19 cellular contexts compared by ENCODE assay signal in the genomic region with DNA sequence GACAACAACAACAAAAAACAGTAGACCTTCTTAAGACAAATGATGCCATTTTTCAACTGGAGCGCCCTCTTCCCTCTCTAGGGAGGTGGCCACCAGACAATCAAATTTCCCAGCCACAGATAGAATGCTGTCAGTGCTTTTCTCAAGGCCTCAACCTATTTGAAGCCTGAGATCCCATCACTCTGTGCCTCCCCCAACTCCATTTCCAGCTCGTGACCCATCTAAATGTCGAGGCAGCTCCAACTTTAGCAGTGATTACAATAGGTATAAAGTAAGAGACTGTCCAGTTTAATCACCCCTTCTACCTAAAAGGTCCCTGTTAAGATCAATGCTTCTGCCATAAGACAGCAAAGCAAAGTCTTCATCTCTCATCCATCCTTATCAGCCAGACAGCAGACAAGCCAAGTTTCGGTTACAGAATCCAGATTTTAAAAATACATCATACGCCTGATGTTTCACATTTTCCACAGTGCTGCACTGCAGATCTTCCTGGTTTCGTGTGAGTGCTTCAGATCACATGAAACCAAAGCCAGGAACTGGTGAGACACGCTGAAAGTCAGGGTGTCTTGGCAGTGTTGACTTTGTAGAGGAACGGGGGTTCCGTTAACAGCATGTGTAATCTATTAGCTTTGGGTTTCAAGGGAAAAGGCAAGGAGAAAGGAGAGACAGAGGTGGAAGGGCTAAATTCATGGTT.
DNase-seq lines count a peak whose midpoint lies in the region; FAIRE-seq and TF ChIP-seq lines count a peak whose summit lies in the region.
"Had no signal": no experiment of that assay in that cellular context is flagged by ENCODE, and none has a peak within 500 bp of the region (broad histone marks: within the 10 kb centered on the region; RNA-seq: fewer than 3 reads in every experiment).

No MANE protein-coding gene starts in this region.

- H3K23ac ChIP-seq in mesendoderm (ENCODE audit: low read length), result no peak overlapping the region

- H2BK15ac ChIP-seq in mesendoderm (replicated peaks; ENCODE audit: low read depth), result no peak overlapping the region

- TF ChIP-seq CTCF in AG09309 (IDR thresholded peaks at IDR 0.05; ENCODE audit: control insufficient read depth, insufficient read depth, low read depth, low read length, missing control alignments) (no peak), esophagus muscularis mucosa (IDR thresholded peaks at IDR 0.05) (no peak), kidney (IDR thresholded peaks at IDR 0.05; ENCODE audit: borderline replicate concordance, extremely low read depth, insufficient read depth) (no peak)

- no peak for TF ChIP-seq POLR2A in esophagus muscularis mucosa (IDR thresholded peaks at IDR 0.05; ENCODE audit: low read depth)

- intact Hi-C loops in esophagus muscularis mucosa (cut with DNase I) (no loop called here), kidney (cut with DNase I) (no loop called here)

- H3K4me3 ChIP-seq in AG09309 (ENCODE audit: control insufficient read depth, low read depth, low read length) (no peak overlapping the region), esophagus muscularis mucosa (no peak overlapping the region), mesendoderm (ENCODE audit: low read length) (no peak overlapping the region), kidney (ENCODE audit: low read length in 2 of 2) (no peak overlapping the region)
- H3K4me3 ChIP-seq: skin epidermis had no signal

- H3K56ac ChIP-seq in mesendoderm (ENCODE audit: low read length), result no peak overlapping the region

- peak overlapping the region; percentile 65 for H4K8ac ChIP-seq in mesendoderm (ENCODE audit: low read depth, low read length)

- H3K79me2 ChIP-seq in mesendoderm (ENCODE audit: control insufficient read depth, insufficient read depth, low read length), result no peaks in the 10 kb centered on the region

- H3K9ac ChIP-seq in mesendoderm (ENCODE audit: low read length) (no peak overlapping the region), kidney (ENCODE audit: low read length in 2 of 2) (no peak overlapping the region)

- DNase-seq in AG09309 (ENCODE audit: low read depth) (peak; percentile 34), HTR-8/SVneo (ENCODE audit: insufficient read length, low spot score) (no peak), esophagus muscularis mucosa (ENCODE audit: extremely low spot score) (peak; percentile 68), mesendoderm (no peak), NCI-H69 (lab: John Stamatoyannopoulos, UW) (no peak), islet precursor cell (no peak), T-helper 1 cell (no peak), kidney (no peak)
- DNase-seq: ACHN; activated CD4-positive, alpha-beta T cell treated with anti-CD3 and anti-CD28 coated beads for 1 hour; amygdala; CD8-positive, alpha-beta T cell; DMS53; effector memory CD8-positive, alpha-beta T cell; NCI-H1417 treated with DMSO at 0.1 percent for 48 hours; NCI-H774; stimulated activated CD4-positive, alpha-beta T cell treated with anti-CD3 and anti-CD28 coated beads, Interleukin-2, amount 100 ng/mL, for 48 hours had no signal

- H3K4me2 ChIP-seq in mesendoderm (ENCODE audit: low read length), result no peak overlapping the region

- no peak overlapping the region for H2BK120ac ChIP-seq in mesendoderm (ENCODE audit: low read depth, low read length)

- H3K27me3 ChIP-seq in esophagus muscularis mucosa, result no peaks in the 10 kb centered on the region
- H3K27me3 ChIP-seq in mesendoderm (ENCODE audit: insufficient read depth, low read length, poor library complexity), result no peaks in the 10 kb centered on the region

- H3K4ac ChIP-seq in mesendoderm (ENCODE audit: low read depth, low read length), result no peak overlapping the region

- no peak overlapping the region for H2BK5ac ChIP-seq in mesendoderm (ENCODE audit: low read length)

- TF ChIP-seq EP300 in esophagus muscularis mucosa (IDR thresholded peaks at IDR 0.05), result no peak

- no peak overlapping the region for H3K18ac ChIP-seq in mesendoderm (ENCODE audit: low read length)

- H3K9me3 ChIP-seq in esophagus muscularis mucosa, result no peaks in the 10 kb centered on the region
- H3K9me3 ChIP-seq in kidney (ENCODE audit: control insufficient read depth in 1 of 2, low read length in 2 of 2), result no peaks in the 10 kb centered on the region

- H3K27ac ChIP-seq in esophagus muscularis mucosa (replicated peaks in 1 of 4) (peak overlapping the region in 1 of 4 donors; percentile 20), mesendoderm (ENCODE audit: low read depth, low read length) (no peak overlapping the region), kidney (ENCODE audit: low read depth in 2 of 2, low read length in 2 of 2) (no peak overlapping the region)

- H3K36me3 ChIP-seq in esophagus muscularis mucosa (no peaks in the 10 kb centered on the region), mesendoderm (ENCODE audit: control insufficient read depth, insufficient read depth, low read length) (no peaks in the 10 kb centered on the region), kidney (ENCODE audit: control insufficient read depth in 1 of 2, insufficient read depth in 2 of 2, low read length in 2 of 2) (no peaks in the 10 kb centered on the region)

- H2AK5ac ChIP-seq in mesendoderm (ENCODE audit: low read length), result no peak overlapping the region

- FAIRE-seq in HTR-8/SVneo (lab: Jason Lieb, UNC) (peak; percentile 40), kidney (lab: Jason Lieb, UNC) (no peak)
- FAIRE-seq: urothelium cell line had no signal

- H3K4me1 ChIP-seq in esophagus muscularis mucosa (no peaks in the 10 kb centered on the region), mesendoderm (ENCODE audit: control insufficient read depth, low read depth, low read length) (no peaks in the 10 kb centered on the region), kidney (ENCODE audit: control insufficient read depth in 1 of 2, insufficient read depth in 1 of 2, low read depth in 1 of 2, low read length in 2 of 2) (no peaks in the 10 kb centered on the region)

- no peaks in the 10 kb centered on the region for H3K79me1 ChIP-seq in mesendoderm (ENCODE audit: low read length)

- H4K5ac ChIP-seq in mesendoderm (ENCODE audit: low read length), result no peak overlapping the region

- 76% methylated on average over 9 of the region's 9 CpGs for WGBS in esophagus muscularis mucosa
- no CpG with 5 or more reads among the region's 9 CpGs for WGBS in mesendoderm (ENCODE audit: extremely low coverage, insufficient coverage, low lambda C conversion rate)

Comparison
In these comparisons a context has a peak if more than half of its experiments do, and no peak if none do; other contexts are left out.
1. DNase-seq: peak in AG09309 (single experiment) and esophagus muscularis mucosa (single experiment); none in HTR-8/SVneo (single experiment), mesendoderm (single experiment), NCI-H69 (single experiment), islet precursor cell (single experiment), T-helper 1 cell (0 of 5) and kidney (single experiment).